Comparison of ENCODE assay signal across 39 cellular contexts in genomic region chr12:51349026-51349425, GRCh38. TPM values are rescaled to one million over a fixed set of nuclear protein-coding genes. Genes with fewer than 3 reads are reported as not detected.
DNase-seq lines count a peak whose midpoint lies in the region; ATAC-seq, FAIRE-seq and TF ChIP-seq lines count a peak whose summit lies in the region.
"Had no signal": no experiment of that assay in that cellular context is flagged by ENCODE, and none has a peak within 500 bp of the region (broad histone marks: within the 10 kb centered on the region; RNA-seq: fewer than 3 reads in every experiment).

No MANE protein-coding gene starts in this region.

- H3K9me3 ChIP-seq in naive thymus-derived CD4-positive, alpha-beta T cell (ENCODE audit: control insufficient read depth in 2 of 3, low read length in 3 of 3), result no peaks in the 10 kb centered on the region
- H3K9me3 ChIP-seq: BLaER1, gastrocnemius medialis, lower lobe of right lung, sigmoid colon, SK-N-SH, thyroid gland had no signal

- H3K36me3 ChIP-seq in bronchial epithelial cell (ENCODE audit: control insufficient read depth, insufficient read depth, low read length), result no peaks in the 10 kb centered on the region
- H3K36me3 ChIP-seq in naive thymus-derived CD4-positive, alpha-beta T cell (ENCODE audit: control insufficient read depth in 2 of 3, insufficient read depth in 3 of 3, low read length in 3 of 3), result peaks cover 0 to 6% (median 0%) of the 10 kb centered on the region in 3 experiments
- H3K36me3 ChIP-seq: BLaER1, gastrocnemius medialis, lower lobe of right lung, sigmoid colon, thyroid gland had no signal

- H3K27ac Mint-ChIP-seq in activated naive CD4-positive, alpha-beta T cell treated with anti-CD3 and anti-CD28 coated beads for 36 hours, result no peak overlapping the region
- no peak overlapping the region for H3K27ac Mint-ChIP-seq in naive thymus-derived CD4-positive, alpha-beta T cell
- H3K27ac Mint-ChIP-seq: activated naive CD8-positive, alpha-beta T cell treated with anti-CD3 and anti-CD28 coated beads, Interleukin-2, amount 50 U/mL, for 24 hours; activated T-cell treated with anti-CD3 and anti-CD28 coated beads, Interleukin-2, amount 50 U/mL, for 24 hours; natural killer cell treated with Interleukin-12 subunit alpha and Interleukin-12 subunit beta and Interleukin-15 and Interleukin-18, amount 100 ng/mL, for 72 hours had no signal

- peaks cover 2% of the 10 kb centered on the region for H3K4me1 Mint-ChIP-seq in activated naive CD4-positive, alpha-beta T cell treated with anti-CD3 and anti-CD28 coated beads for 36 hours (ENCODE audit: low read depth)
- peaks cover 0 to 11% (median 5%) of the 10 kb centered on the region in 7 donors for H3K4me1 Mint-ChIP-seq in naive thymus-derived CD4-positive, alpha-beta T cell

- no peaks in the 10 kb centered on the region for H3K4me1 ChIP-seq in naive thymus-derived CD4-positive, alpha-beta T cell (ENCODE audit: control insufficient read depth in 2 of 2, insufficient read depth in 2 of 2, low read length in 2 of 2)
- H3K4me1 ChIP-seq: BLaER1, gastrocnemius medialis, lower lobe of right lung, sigmoid colon, thyroid gland had no signal

- intact Hi-C loops in activated naive CD4-positive, alpha-beta T cell treated with anti-CD3 and anti-CD28 coated beads for 36 hours (cut with micrococcal nuclease), result no loop called here
- intact Hi-C loops in naive thymus-derived CD4-positive, alpha-beta T cell (cut with micrococcal nuclease), result no loop called here

- H3K27ac ChIP-seq in naive thymus-derived CD4-positive, alpha-beta T cell (ENCODE audit: low read depth, low read length), result no peak overlapping the region
- H3K27ac ChIP-seq: BLaER1, gastrocnemius medialis, hepatocyte, HL-60, lower lobe of right lung, sigmoid colon, thyroid gland had no signal

- CTCF ChIA-PET in activated naive CD4-positive, alpha-beta T cell treated with anti-CD3 and anti-CD28 coated beads for 36 hours (lab: Charles Lee), result interaction anchor here (1.3 to 3.2 kb wide), 4 partner anchors 8 to 86 kb away, joined by 3 to 24 read pairs (median 6); partner anchors contain the start of gene SMAGP
- CTCF ChIA-PET in naive thymus-derived CD4-positive, alpha-beta T cell (lab: Charles Lee), result interaction anchor here (2.7 kb wide), 1 partner anchor 8 kb away, joined by 16 read pairs; no protein-coding TSS in a partner anchor

- H3K9me3 Mint-ChIP-seq in activated naive CD4-positive, alpha-beta T cell treated with anti-CD3 and anti-CD28 coated beads for 36 hours, result no peaks in the 10 kb centered on the region
- no peaks in the 10 kb centered on the region for H3K9me3 Mint-ChIP-seq in naive thymus-derived CD4-positive, alpha-beta T cell
- H3K9me3 Mint-ChIP-seq: activated naive CD8-positive, alpha-beta T cell treated with anti-CD3 and anti-CD28 coated beads, Interleukin-2, amount 50 U/mL, for 24 hours; activated T-cell treated with anti-CD3 and anti-CD28 coated beads, Interleukin-2, amount 50 U/mL, for 24 hours; natural killer cell treated with Interleukin-12 subunit alpha and Interleukin-12 subunit beta and Interleukin-15 and Interleukin-18, amount 100 ng/mL, for 72 hours had no signal

- DNase-seq in AG20443 (ENCODE audit: low spot score) (peak; percentile 31), M059J (ENCODE audit: low read depth) (peak; percentile 60), bronchial epithelial cell (ENCODE audit: low read depth) (peak; percentile 73), fibroblast of the aortic adventitia (ENCODE audit: low read depth) (peak; percentile 61), CD1c-positive myeloid dendritic cell (ENCODE audit: extremely low spot score) (no peak)
- no peak for DNase-seq in activated naive CD4-positive, alpha-beta T cell treated with anti-CD3 and anti-CD28 coated beads for 36 hours
- DNase-seq in naive thymus-derived CD4-positive, alpha-beta T cell, result no peak
- DNase-seq: activated CD4-positive, CD25-positive, alpha-beta regulatory T cell; activated gamma-delta T cell treated with Interleukin-2 at 50 U/mL for 16 hours; activated naive CD8-positive, alpha-beta T cell treated with anti-CD3 and anti-CD28 coated beads, Interleukin-2, amount 50 U/mL, for 24 hours; activated T-cell treated with anti-CD3 and anti-CD28 coated beads, Interleukin-2, amount 50 U/mL, for 24 hours; DMS153; effector CD8-positive, alpha-beta T cell; erythroblast; gastrocnemius medialis; KG1; lower lobe of right lung; MM.1S; NCI-H1105 treated with DMSO at 0.1 percent for 48 hours; NCI-H1930; NCI-H2171 treated with DMSO at 0.1 percent for 48 hours; NCI-H524 treated with DMSO at 0.1 percent for 48 hours; occipital lobe; PC-3; sigmoid colon; SK-N-SH; stimulated activated CD4-positive, alpha-beta T cell treated with anti-CD3 and anti-CD28 coated beads, Interleukin-4, amount 100 ng/mL, for 24 hours; thyroid gland had no signal

- H3K27me3 Mint-ChIP-seq in activated naive CD4-positive, alpha-beta T cell treated with anti-CD3 and anti-CD28 coated beads for 36 hours (ENCODE audit: low read depth), result no peaks in the 10 kb centered on the region
- peaks cover 0 to 4% (median 0%) of the 10 kb centered on the region in 5 donors for H3K27me3 Mint-ChIP-seq in naive thymus-derived CD4-positive, alpha-beta T cell
- H3K27me3 Mint-ChIP-seq: activated naive CD8-positive, alpha-beta T cell treated with anti-CD3 and anti-CD28 coated beads, Interleukin-2, amount 50 U/mL, for 24 hours; activated T-cell treated with anti-CD3 and anti-CD28 coated beads, Interleukin-2, amount 50 U/mL, for 24 hours; natural killer cell treated with Interleukin-12 subunit alpha and Interleukin-12 subunit beta and Interleukin-15 and Interleukin-18, amount 100 ng/mL, for 72 hours had no signal

- POLR2A ChIA-PET in naive thymus-derived CD4-positive, alpha-beta T cell (lab: Charles Lee), result interaction anchor here (0.6 kb wide), 1 partner anchor 59 kb away, joined by 3 read pairs; no protein-coding TSS in a partner anchor

- no peak for FAIRE-seq in bronchial epithelial cell (lab: Jason Lieb, UNC)
- FAIRE-seq: colon had no signal

- no peaks in the 10 kb centered on the region for H3K27me3 ChIP-seq in bronchial epithelial cell (ENCODE audit: control insufficient read depth, insufficient read depth, low read length)
- no peaks in the 10 kb centered on the region for H3K27me3 ChIP-seq in naive thymus-derived CD4-positive, alpha-beta T cell (ENCODE audit: control insufficient read depth in 2 of 2, insufficient read depth in 2 of 2, low read length in 2 of 2)
- H3K27me3 ChIP-seq: BLaER1, gastrocnemius medialis, hepatocyte, sigmoid colon, thyroid gland had no signal

- no peak overlapping the region for H3K4me3 ChIP-seq in bronchial epithelial cell (ENCODE audit: low read depth, low read length)
- H3K4me3 ChIP-seq in fibroblast of the aortic adventitia (ENCODE audit: low read depth, low read length), result no peak overlapping the region
- no peak overlapping the region for H3K4me3 ChIP-seq in naive thymus-derived CD4-positive, alpha-beta T cell (ENCODE audit: low read length)
- H3K4me3 ChIP-seq: BLaER1, gastrocnemius medialis, hepatocyte, lower lobe of right lung, sigmoid colon, thyroid gland had no signal

- H3K4me3 Mint-ChIP-seq in activated naive CD4-positive, alpha-beta T cell treated with anti-CD3 and anti-CD28 coated beads for 36 hours, result no peak overlapping the region
- H3K4me3 Mint-ChIP-seq in naive thymus-derived CD4-positive, alpha-beta T cell, result no peak overlapping the region
- H3K4me3 Mint-ChIP-seq: activated naive CD8-positive, alpha-beta T cell treated with anti-CD3 and anti-CD28 coated beads, Interleukin-2, amount 50 U/mL, for 24 hours; activated T-cell treated with anti-CD3 and anti-CD28 coated beads, Interleukin-2, amount 50 U/mL, for 24 hours; natural killer cell treated with Interleukin-12 subunit alpha and Interleukin-12 subunit beta and Interleukin-15 and Interleukin-18, amount 100 ng/mL, for 72 hours had no signal

- H3K36me3 Mint-ChIP-seq in activated naive CD4-positive, alpha-beta T cell treated with anti-CD3 and anti-CD28 coated beads for 36 hours (ENCODE audit: low read depth), result no peaks in the 10 kb centered on the region
- H3K36me3 Mint-ChIP-seq in naive thymus-derived CD4-positive, alpha-beta T cell, result peaks cover 0 to 2% (median 0%) of the 10 kb centered on the region in 5 donors
- H3K36me3 Mint-ChIP-seq: natural killer cell treated with Interleukin-12 subunit alpha and Interleukin-12 subunit beta and Interleukin-15 and Interleukin-18, amount 100 ng/mL, for 72 hours had no signal

- no peak for ATAC-seq in HG03520 (IDR thresholded peaks at IDR 0.05; ENCODE audit: unreplicated experiment)
- ATAC-seq in naive thymus-derived CD4-positive, alpha-beta T cell, result no peak
- ATAC-seq: activated naive CD8-positive, alpha-beta T cell treated with anti-CD3 and anti-CD28 coated beads, Interleukin-2, amount 50 U/mL, for 24 hours; gastrocnemius medialis; lower lobe of right lung; natural killer cell treated with Interleukin-12 subunit alpha and Interleukin-12 subunit beta and Interleukin-15 and Interleukin-18, amount 100 ng/mL, for 72 hours; PC-3 had no signal

- no peak for TF ChIP-seq CTCF in bronchial epithelial cell (IDR thresholded peaks at IDR 0.05; ENCODE audit: insufficient read depth, low read length, severe bottlenecking)
- no peak for TF ChIP-seq CTCF in fibroblast of the aortic adventitia (IDR thresholded peaks at IDR 0.05; ENCODE audit: insufficient read depth, low read length)

RNA-seq across cellular contexts. Expression of gene CELA1, which starts 2.5 kb away (rescaled TPM):
- total RNA-seq in M059J (2014; rRNA removed; shearing (Covaris generic)), result not detected in 2 replicates
- total RNA-seq in bronchial epithelial cell (not detected in 2 replicates), fibroblast of the aortic adventitia (ENCODE audit: low replicate concordance) (0.25 TPM in 1 of 2 replicates, not detected in the other)
- under 1 TPM in 1 of 2 experiments, not detected in 1; 0.29 TPM for total RNA-seq in activated naive CD4-positive, alpha-beta T cell treated with anti-CD3 and anti-CD28 coated beads for 36 hours
- total RNA-seq in naive thymus-derived CD4-positive, alpha-beta T cell, result 1 to 10 TPM in 4 of 5 experiments, not detected in 1; 1.1 to 2.1 (median 1.4) TPM
- 1 to 10 TPM; 3.8 to 9.2 TPM for polyA plus RNA-seq in naive thymus-derived CD4-positive, alpha-beta T cell
- total RNA-seq: A673; G401; gastrocnemius medialis; hepatocyte; lower lobe of right lung; mononuclear cell; occipital lobe; PC-3; pulmonary artery endothelial cell; sigmoid colon; T-helper 1 cell treated with Interleukin-12 subunit alpha and Interleukin-12 subunit beta and Interleukin-4 antibody, amounts not matched to agents 30 ng/mL and 1 ng/mL, for 36 hours; thyroid gland had no signal
- polyA plus RNA-seq: hepatocyte, sigmoid colon had no signal

RNA-seq across cellular contexts. Expression of gene BIN2, which starts 25.1 kb away (rescaled TPM):
- total RNA-seq in M059J (2014; rRNA removed; shearing (Covaris generic)), result not detected in 2 replicates
- total RNA-seq in bronchial epithelial cell (under 0.01 TPM in 1 of 2 replicates, not detected in the other), fibroblast of the aortic adventitia (ENCODE audit: low replicate concordance) (under 0.01 TPM in 1 of 2 replicates, not detected in the other)
- total RNA-seq in activated naive CD4-positive, alpha-beta T cell treated with anti-CD3 and anti-CD28 coated beads for 36 hours, result 10 to 100 TPM; 32.9 to 33.8 TPM
- 100 to 1,000 TPM; 159 to 255 (median 249) TPM for total RNA-seq in naive thymus-derived CD4-positive, alpha-beta T cell
- 100 to 1,000 TPM; 198 to 290 TPM for polyA plus RNA-seq in naive thymus-derived CD4-positive, alpha-beta T cell
- total RNA-seq: A673, G401, PC-3, pulmonary artery endothelial cell had no signal
- polyA plus RNA-seq: hepatocyte, SK-N-SH had no signal

RNA-seq across cellular contexts. Expression of gene GALNT6, which starts 42.2 kb away (rescaled TPM):
- 31.4 and 48.0 TPM in 2 replicates for total RNA-seq in M059J (2014; rRNA removed; shearing (Covaris generic))
- total RNA-seq in bronchial epithelial cell (14.0 and 39.2 TPM in 2 replicates), fibroblast of the aortic adventitia (ENCODE audit: low replicate concordance) (0.74 and 22.1 TPM in 2 replicates)
- 1 to 10 TPM; 5.1 to 5.4 TPM for total RNA-seq in activated naive CD4-positive, alpha-beta T cell treated with anti-CD3 and anti-CD28 coated beads for 36 hours
- total RNA-seq in naive thymus-derived CD4-positive, alpha-beta T cell, result 10 to 100 TPM in 3 of 5 experiments, 1 to 10 TPM in 2; 2.5 to 19.5 (median 13.4) TPM
- 10 to 100 TPM in 1 of 2 donors, 1 to 10 TPM in 1; 6.2 to 14.0 TPM for polyA plus RNA-seq in naive thymus-derived CD4-positive, alpha-beta T cell

Comparison
In these comparisons a context has a peak if more than half of its experiments do, and no peak if none do; other contexts are left out.
1. DNase-seq: peak in AG20443 (single experiment), M059J (single experiment), bronchial epithelial cell (single experiment) and fibroblast of the aortic adventitia (single experiment); none in activated naive CD4-positive, alpha-beta T cell treated with anti-CD3 and anti-CD28 coated beads for 36 hours (single experiment), naive thymus-derived CD4-positive, alpha-beta T cell (0 of 9) and CD1c-positive myeloid dendritic cell (single experiment).
2. RNA of gene BIN2, which starts 25.1 kb away (total RNA-seq): 159 to 255 TPM in naive thymus-derived CD4-positive, alpha-beta T cell and 32.9 to 33.8 TPM in activated naive CD4-positive, alpha-beta T cell treated with anti-CD3 and anti-CD28 coated beads for 36 hours; not detected in M059J, under 0.01 TPM in bronchial epithelial cell and under 0.01 TPM in fibroblast of the aortic adventitia; every median in the first group is over 10 times any median in the second.